In genomic region chr22:17236597-17236996, GRCh38 we compare ENCODE assay signal across 10 cellular contexts. TPM values are rescaled to one million over a fixed set of nuclear protein-coding genes. Genes with fewer than 3 reads are reported as not detected.
DNase-seq lines count a peak whose midpoint lies in the region; ATAC-seq and TF ChIP-seq lines count a peak whose summit lies in the region.
"Not testable (repeated sequence)": the region's sequence is repeated elsewhere in the genome, so short reads cannot be mapped to it uniquely, and the experiment has no call there.
"Had no signal": no experiment of that assay in that cellular context is flagged by ENCODE, and none has a peak within 500 bp of the region (broad histone marks: within the 10 kb centered on the region; RNA-seq: fewer than 3 reads in every experiment).

No MANE protein-coding gene starts in this region.

- H3K9me3 ChIP-seq in HUES64 (ENCODE audit: insufficient read depth, low read depth, low read length); Peyer's patch; endodermal cell (ENCODE audit: control insufficient read depth, low read length): not testable (repeated sequence)

- not testable (repeated sequence) for H3K4me3 ChIP-seq in HUES64 (ENCODE audit: low read length); endodermal cell (ENCODE audit: low read length)
- peak overlapping the region in 2 of 4 donors; percentile 20 to 23 for H3K4me3 ChIP-seq in Peyer's patch

- CTCF ChIA-PET in activated CD8-positive, alpha-beta T cell treated with anti-CD3 and anti-CD28 coated beads for 36 hours (lab: Charles Lee): interaction anchor here (1.0 to 1.7 kb wide), 2 partner anchors 18 to 65 kb away, joined by 3 to 8 read pairs; no protein-coding TSS in a partner anchor

- POLR2A ChIA-PET in activated CD8-positive, alpha-beta T cell treated with anti-CD3 and anti-CD28 coated beads for 36 hours (lab: Charles Lee): interaction anchor here (0.7 to 1.4 kb wide), 3 partner anchors 10 to 45 kb away, joined by 3 to 4 read pairs (median 3); no protein-coding TSS in a partner anchor

- not testable (repeated sequence) for H3K36me3 ChIP-seq in HUES64 (ENCODE audit: insufficient read depth, low read length); Peyer's patch; endodermal cell (ENCODE audit: control insufficient read depth, insufficient read depth, low read length)

- not testable (repeated sequence) for H3K9ac ChIP-seq in HUES64 (ENCODE audit: low read depth, low read length); endodermal cell (ENCODE audit: extremely low read depth, low read length, poor library complexity, severe bottlenecking)

- not testable (repeated sequence) for H3K27me3 ChIP-seq in HUES64 (ENCODE audit: insufficient read depth, low read length); Peyer's patch; endodermal cell (ENCODE audit: control insufficient read depth, insufficient read depth, low read length, poor library complexity, severe bottlenecking)

- H3K4me1 Mint-ChIP-seq in CD14-positive monocyte (peaks cover 44% of the 10 kb centered on the region), endodermal cell (peaks cover 27% of the 10 kb centered on the region), natural killer cell (peaks cover 9 to 16% of the 10 kb centered on the region in 2 donors)
- peaks cover 10% of the 10 kb centered on the region for H3K4me1 Mint-ChIP-seq in activated CD8-positive, alpha-beta T cell treated with anti-CD3 and anti-CD28 coated beads for 36 hours (ENCODE audit: low read depth)
- H3K4me1 Mint-ChIP-seq in stimulated activated naive CD8-positive, alpha-beta T cell treated with anti-CD3 and anti-CD28 coated beads, Interleukin-15, Interleukin-2, amounts not matched to agents 100 ng/mL and 50 ng/mL, for 24 hours (ENCODE audit: low read depth): peaks cover 18% of the 10 kb centered on the region

- H3K27me3 Mint-ChIP-seq in CD14-positive monocyte (ENCODE audit: low read depth in 3 of 3); activated CD8-positive, alpha-beta T cell treated with anti-CD3 and anti-CD28 coated beads for 36 hours; endodermal cell (ENCODE audit: insufficient read depth); natural killer cell (ENCODE audit: low read depth in 2 of 2); stimulated activated naive CD8-positive, alpha-beta T cell treated with anti-CD3 and anti-CD28 coated beads, Interleukin-15, Interleukin-2, amounts not matched to agents 100 ng/mL and 50 ng/mL, for 24 hours: not testable (repeated sequence)

- TF ChIP-seq POLR2A in Peyer's patch (IDR thresholded peaks at IDR 0.05): not testable (repeated sequence)

- intact Hi-C loops in CD14-positive monocyte (cut with micrococcal nuclease); activated CD8-positive, alpha-beta T cell treated with anti-CD3 and anti-CD28 coated beads for 36 hours (cut with micrococcal nuclease); natural killer cell (cut with micrococcal nuclease): not testable (repeated sequence)

- WGBS in HUES64: 88% methylated on average over 11 of the region's 11 CpGs
- 84 to 94% methylated on average over 7 to 11 of the region's 11 CpGs for WGBS in endodermal cell (ENCODE audit: insufficient coverage in 1 of 2, insufficient read length in 1 of 2), 2 experiments

- DNase-seq in CD14-positive monocyte (ENCODE audit: low spot score); Peyer's patch; activated CD8-positive, alpha-beta T cell treated with anti-CD3 and anti-CD28 coated beads for 36 hours; activated naive CD4-positive, alpha-beta T cell treated with anti-CD3 and anti-CD28 coated beads, Interleukin-2, amount 50 U/mL, for 72 hours (ENCODE audit: low spot score in 2 of 2); endodermal cell; natural killer cell: not testable (repeated sequence)

- ATAC-seq in activated CD8-positive, alpha-beta T cell treated with anti-CD3 and anti-CD28 coated beads for 36 hours; activated naive CD4-positive, alpha-beta T cell treated with anti-CD3 and anti-CD28 coated beads, Interleukin-2, amount 50 U/mL, for 72 hours; natural killer cell: not testable (repeated sequence)

- not testable (repeated sequence) for H3K9me3 Mint-ChIP-seq in CD14-positive monocyte; activated CD8-positive, alpha-beta T cell treated with anti-CD3 and anti-CD28 coated beads for 36 hours; activated naive CD4-positive, alpha-beta T cell treated with anti-CD3 and anti-CD28 coated beads, Interleukin-2, amount 50 U/mL, for 72 hours; endodermal cell; natural killer cell; stimulated activated naive CD8-positive, alpha-beta T cell treated with anti-CD3 and anti-CD28 coated beads, Interleukin-15, Interleukin-2, amounts not matched to agents 100 ng/mL and 50 ng/mL, for 24 hours

- H3K36me3 Mint-ChIP-seq in CD14-positive monocyte; activated CD8-positive, alpha-beta T cell treated with anti-CD3 and anti-CD28 coated beads for 36 hours (ENCODE audit: low read depth); activated naive CD4-positive, alpha-beta T cell treated with anti-CD3 and anti-CD28 coated beads, Interleukin-2, amount 50 U/mL, for 72 hours; endodermal cell (ENCODE audit: low read depth); natural killer cell; stimulated activated naive CD8-positive, alpha-beta T cell treated with anti-CD3 and anti-CD28 coated beads, Interleukin-15, Interleukin-2, amounts not matched to agents 100 ng/mL and 50 ng/mL, for 24 hours (ENCODE audit: low read depth): not testable (repeated sequence)

- H3K27ac Mint-ChIP-seq in CD14-positive monocyte: peak overlapping the region; percentile 97 to 100 (median 99)
- peak overlapping the region; percentile 73 for H3K27ac Mint-ChIP-seq in activated CD8-positive, alpha-beta T cell treated with anti-CD3 and anti-CD28 coated beads for 36 hours
- H3K27ac Mint-ChIP-seq in activated naive CD4-positive, alpha-beta T cell treated with anti-CD3 and anti-CD28 coated beads, Interleukin-2, amount 50 U/mL, for 72 hours: peak overlapping the region; percentile 46 to 55
- H3K27ac Mint-ChIP-seq in endodermal cell: peak overlapping the region; percentile 55
- peak overlapping the region; percentile 83 to 94 for H3K27ac Mint-ChIP-seq in natural killer cell
- H3K27ac Mint-ChIP-seq in stimulated activated naive CD8-positive, alpha-beta T cell treated with anti-CD3 and anti-CD28 coated beads, Interleukin-15, Interleukin-2, amounts not matched to agents 100 ng/mL and 50 ng/mL, for 24 hours: peak overlapping the region; percentile 77

- peak overlapping the region; percentile 60; the same call in 1 of the 2 replicates for H3K27ac ChIP-seq in HUES64 (ENCODE audit: low read depth, low read length)
- peak overlapping the region in 3 of 4 donors; percentile 25 to 65 (median 59) for H3K27ac ChIP-seq in Peyer's patch
- not testable (repeated sequence) for H3K27ac ChIP-seq in endodermal cell (ENCODE audit: low read depth, low read length)

- not testable (repeated sequence) for TF ChIP-seq CTCF in CD14-positive monocyte (IDR thresholded peaks at IDR 0.05); Peyer's patch (IDR thresholded peaks at IDR 0.05); activated CD8-positive, alpha-beta T cell treated with anti-CD3 and anti-CD28 coated beads for 36 hours (IDR thresholded peaks at IDR 0.05); endodermal cell (conservative IDR thresholded peaks at IDR 0.05); natural killer cell (IDR thresholded peaks at IDR 0.05)

- H3K4me1 ChIP-seq in HUES64 (ENCODE audit: insufficient read depth, low read length): peaks cover 26% of the 10 kb centered on the region
- H3K4me1 ChIP-seq in Peyer's patch; endodermal cell (ENCODE audit: control insufficient read depth, insufficient read depth, low read length): not testable (repeated sequence)

- peak overlapping the region; percentile 78 to 93 for H3K4me3 Mint-ChIP-seq in CD14-positive monocyte
- peak overlapping the region; percentile 23 for H3K4me3 Mint-ChIP-seq in activated CD8-positive, alpha-beta T cell treated with anti-CD3 and anti-CD28 coated beads for 36 hours
- not testable (repeated sequence) for H3K4me3 Mint-ChIP-seq in endodermal cell
- H3K4me3 Mint-ChIP-seq in natural killer cell: peak overlapping the region; percentile 78
- H3K4me3 Mint-ChIP-seq in stimulated activated naive CD8-positive, alpha-beta T cell treated with anti-CD3 and anti-CD28 coated beads, Interleukin-15, Interleukin-2, amounts not matched to agents 100 ng/mL and 50 ng/mL, for 24 hours: peak overlapping the region; percentile 73

RNA-seq across cellular contexts. Expression of gene ADA2, which starts 17.4 kb away (rescaled TPM):
- polyA plus RNA-seq in CD14-positive monocyte: 100 to 1,000 TPM; 336 to 553 TPM
- polyA plus RNA-seq in HUES64 (2013, experiment 1 of 2): 11.8 TPM
- 13.6 TPM for polyA plus RNA-seq in HUES64 (2013, experiment 2 of 2)
- 10 to 100 TPM in 2 of 4 donors, 1 to 10 TPM in 2; 7.4 to 52.8 (median 14.2) TPM for total RNA-seq in Peyer's patch
- 10 to 100 TPM; 11.3 to 13.8 TPM for total RNA-seq in activated CD8-positive, alpha-beta T cell treated with anti-CD3 and anti-CD28 coated beads for 36 hours
- 1 to 10 TPM; 2.4 to 5.6 TPM for total RNA-seq in activated naive CD4-positive, alpha-beta T cell treated with anti-CD3 and anti-CD28 coated beads, Interleukin-2, amount 50 U/mL, for 72 hours
- total RNA-seq in endodermal cell: 10 to 100 TPM; 57.6 to 86.8 TPM
- 14.5 TPM for polyA plus RNA-seq in endodermal cell (2013, experiment 1 of 2)
- 12.1 TPM for polyA plus RNA-seq in endodermal cell (2013, experiment 2 of 2)
- 100 to 1,000 TPM; 117 to 148 (median 130) TPM for total RNA-seq in natural killer cell
- total RNA-seq: Caco-2, PC-3 had no signal
